In genomic region chr20:21272679-21273078, GRCh38 we compare ENCODE assay signal across 1 cellular context.
A peak's percentile ranks its signal among the peaks of the same experiment; 100 is the strongest.
TF ChIP-seq lines count a peak whose summit lies in the region.

No MANE protein-coding gene starts in this region.

TF ChIP-seq in GM12878, 131 proteins besides CTCF, POLR2A, EP300 and RAD21:
- TF ChIP-seq ELK1 (IDR thresholded peaks at IDR 0.05; ENCODE audit: low read depth, low read length) (no peak), CHD4 (IDR thresholded peaks at IDR 0.05) (no peak), JUND (IDR thresholded peaks at IDR 0.05; ENCODE audit: low read depth, low read length) (no peak), NFIC (IDR thresholded peaks at IDR 0.05; ENCODE audit: low read depth, low read length) (peak; percentile 48; the same call in 1 of the 2 replicates), BCLAF1 (IDR thresholded peaks at IDR 0.05) (no peak), CREB1 (IDR thresholded peaks at IDR 0.05; ENCODE audit: low read depth) (no peak), CBFB (IDR thresholded peaks at IDR 0.05; ENCODE audit: low read depth) (no peak), SRF (IDR thresholded peaks at IDR 0.05; ENCODE audit: low read depth in 2 of 2, low read length in 2 of 2) (no peak), JUNB (IDR thresholded peaks at IDR 0.05) (no peak), TCF7 (IDR thresholded peaks at IDR 0.05; ENCODE audit: borderline replicate concordance) (no peak), IRF4 (IDR thresholded peaks at IDR 0.05; ENCODE audit: low read depth, low read length) (0 out of 2 replicates have a peak, but pooled peaks have one; percentile 4), BHLHE40 (IDR thresholded peaks at IDR 0.05; ENCODE audit: borderline replicate concordance in 1 of 2, low read depth in 2 of 2, low read length in 1 of 2) (no peak), POLR2AphosphoS2 (IDR thresholded peaks at IDR 0.05; ENCODE audit: low read depth, low read length) (no peak), NR2F1 (conservative IDR thresholded peaks at IDR 0.05) (no peak), EED (IDR thresholded peaks at IDR 0.05; ENCODE audit: low read depth) (no peak), SIX5 (IDR thresholded peaks at IDR 0.05; ENCODE audit: low read depth, low read length, severe bottlenecking) (no peak), HDAC6 (IDR thresholded peaks at IDR 0.05; ENCODE audit: unreplicated experiment) (no peak), TCF3 (IDR thresholded peaks at IDR 0.05; ENCODE audit: borderline replicate concordance, insufficient read depth, low read depth, low read length) (0 out of 2 replicates have a peak, but pooled peaks have one; percentile 25), BCL11A (IDR thresholded peaks at IDR 0.05; ENCODE audit: low read depth, low read length) (no peak), KDM1A (IDR thresholded peaks at IDR 0.05; ENCODE audit: borderline replicate concordance) (no peak), POLR2AphosphoS5 (IDR thresholded peaks at IDR 0.05; ENCODE audit: low read length) (no peak), CEBPB (IDR thresholded peaks at IDR 0.05; ENCODE audit: borderline replicate concordance in 1 of 2, low read depth in 2 of 2, low read length in 2 of 2) (no peak), CHD1 (IDR thresholded peaks at IDR 0.05; ENCODE audit: low read depth, low read length) (no peak), PML (IDR thresholded peaks at IDR 0.05; ENCODE audit: low read length) (no peak), SIN3A (IDR thresholded peaks at IDR 0.05; ENCODE audit: low read depth, low read length) (no peak)
